In the genomic region with DNA sequence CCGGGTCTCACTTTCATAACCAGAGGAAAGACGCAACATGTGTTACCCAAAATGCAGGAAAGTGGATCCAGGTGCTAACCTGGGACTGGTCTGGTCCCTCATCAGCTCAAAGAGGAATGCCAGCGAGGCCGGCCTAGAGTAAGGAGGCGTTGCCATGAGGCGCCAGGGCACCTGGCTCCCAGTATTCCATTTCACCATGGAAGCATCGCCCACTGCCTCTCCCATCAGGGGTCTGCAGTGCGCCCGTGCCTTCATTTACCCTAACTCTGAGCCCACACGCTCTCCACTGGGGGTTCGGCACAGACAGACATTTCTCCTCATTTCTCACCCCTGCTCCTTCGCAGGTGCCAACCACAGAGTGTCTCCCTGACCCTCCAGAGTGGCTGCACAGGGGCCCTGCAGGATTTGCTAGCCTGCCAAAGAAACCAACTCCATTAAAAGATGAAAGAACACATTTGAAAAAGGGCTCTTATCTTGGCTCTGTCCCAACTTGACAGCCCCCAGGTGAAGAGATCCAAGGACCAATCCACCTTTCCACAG, we compare ENCODE assay signal across 11 cellular contexts.
DNase-seq lines count a peak whose midpoint lies in the region; ATAC-seq and TF ChIP-seq lines count a peak whose summit lies in the region.
"Had no signal": no experiment of that assay in that cellular context is flagged by ENCODE, and none has a peak within 500 bp of the region (broad histone marks: within the 10 kb centered on the region; RNA-seq: fewer than 3 reads in every experiment).

No MANE protein-coding gene starts in this region.

- peak overlapping the region; percentile 47 for H2AK9ac ChIP-seq in IMR-90 (replicated peaks; ENCODE audit: low read depth, low read length, poor library complexity)

- POLR2A ChIA-PET in IMR-90 (lab: Charles Lee; ENCODE audit: unreplicated experiment) = no interaction called here

- no peak overlapping the region for H3K9ac ChIP-seq in IMR-90 (ENCODE audit: low read depth, low read length)

- H3K56ac ChIP-seq in IMR-90 (ENCODE audit: extremely low read depth, insufficient read depth, low read length) = peak overlapping the region; percentile 45; the same call in 1 of the 2 replicates

- H3K4me3 Mint-ChIP-seq in memory B cell = no peak overlapping the region
- H3K4me3 Mint-ChIP-seq in type B pancreatic cell = no peak overlapping the region
- H3K4me3 Mint-ChIP-seq: activated CD4-positive, alpha-beta T cell treated with anti-CD3 and anti-CD28 coated beads for 36 hours had no signal

- H3K9me3 Mint-ChIP-seq in memory B cell (no peaks in the 10 kb centered on the region), type B pancreatic cell (no peaks in the 10 kb centered on the region)

- TF ChIP-seq CTCF in IMR-90 (conservative IDR thresholded peaks at IDR 0.05; ENCODE audit: low read depth, low read length) (no peak), suprapubic skin (IDR thresholded peaks at IDR 0.05) (no peak), type B pancreatic cell (conservative IDR thresholded peaks at IDR 0.05) (no peak), ovary (IDR thresholded peaks at IDR 0.05) (no peak)

- CTCF ChIA-PET in IMR-90 (lab: Yijun Ruan, JAX) = no interaction called here

- H3K9me3 ChIP-seq in IMR-90 (ENCODE audit: control insufficient read depth, insufficient read depth, low read length) = no peaks in the 10 kb centered on the region
- H3K9me3 ChIP-seq in suprapubic skin = no peaks in the 10 kb centered on the region
- no peaks in the 10 kb centered on the region for H3K9me3 ChIP-seq in ovary

- TF ChIP-seq POLR2A in IMR-90 (IDR thresholded peaks at IDR 0.05; ENCODE audit: low read depth, low read length) (no peak), suprapubic skin (IDR thresholded peaks at IDR 0.05) (no peak), ovary (IDR thresholded peaks at IDR 0.05) (no peak)

- TF ChIP-seq RAD21 in IMR-90 (IDR thresholded peaks at IDR 0.05; ENCODE audit: low read length) = no peak

- peak overlapping the region; percentile 30; the same call in 1 of the 2 replicates for H3K23ac ChIP-seq in IMR-90 (ENCODE audit: low read depth, low read length)

- peaks cover 42 to 75% of the 10 kb centered on the region in 2 experiments for H3K79me1 ChIP-seq in IMR-90 (ENCODE audit: low read depth in 1 of 2, low read length in 2 of 2)

- in situ Hi-C loops in IMR-90 (cut with MboI; ENCODE audit: low sequenced_read_pairs) = no loop called here

- H3K18ac ChIP-seq in IMR-90 (ENCODE audit: low read depth, low read length) = peak overlapping the region; percentile 8

- H3K27me3 ChIP-seq in IMR-90 (ENCODE audit: control insufficient read depth, insufficient read depth, low read length) (no peaks in the 10 kb centered on the region), suprapubic skin (no peaks in the 10 kb centered on the region), ovary (no peaks in the 10 kb centered on the region)

- peak overlapping the region; percentile 59 for H3K4ac ChIP-seq in IMR-90 (ENCODE audit: low read depth, low read length)

- H2BK120ac ChIP-seq in IMR-90 (ENCODE audit: low read depth, low read length) = peak overlapping the region; percentile 66

- peak overlapping the region; percentile 0 for H3K4me2 ChIP-seq in IMR-90 (ENCODE audit: low read depth, low read length)

- H3K36me3 Mint-ChIP-seq in memory B cell (no peaks in the 10 kb centered on the region), type B pancreatic cell (no peaks in the 10 kb centered on the region)

- peak overlapping the region; percentile 90 for H3K27ac Mint-ChIP-seq in memory B cell
- no peak overlapping the region for H3K27ac Mint-ChIP-seq in type B pancreatic cell
- H3K27ac Mint-ChIP-seq: activated CD4-positive, alpha-beta T cell treated with anti-CD3 and anti-CD28 coated beads for 36 hours had no signal

- peak overlapping the region; percentile 2 for H2AFZ ChIP-seq in IMR-90 (replicated peaks; ENCODE audit: low read length, poor library complexity)

- H3K9me1 ChIP-seq in IMR-90 (ENCODE audit: insufficient read depth, low read length) = peaks cover 39% of the 10 kb centered on the region

- H3K27ac ChIP-seq in IMR-90 (ENCODE audit: insufficient read depth, low read length) (peak overlapping the region; percentile 61), angular gyrus (ENCODE audit: low read depth, low read length) (peak overlapping the region; percentile 41), suprapubic skin (peak overlapping the region; percentile 31), ovary (no peak overlapping the region)

- no peak for ATAC-seq in IMR-90 (ENCODE audit: low read depth)
- ATAC-seq in memory B cell (ENCODE audit: low read depth) = no peak
- ATAC-seq in HG03432 (IDR thresholded peaks at IDR 0.05; ENCODE audit: unreplicated experiment) = no peak
- ATAC-seq: activated CD4-positive, alpha-beta T cell treated with anti-CD3 and anti-CD28 coated beads for 36 hours had no signal

- no peak for TF ChIP-seq EP300 in suprapubic skin (IDR thresholded peaks at IDR 0.05)
- no peak for TF ChIP-seq EP300 in ovary (IDR thresholded peaks at IDR 0.05)

- H4K20me1 ChIP-seq in IMR-90 (ENCODE audit: insufficient read depth, low read length) = no peaks in the 10 kb centered on the region

- dilution Hi-C loops in IMR-90 (cut with HindIII; ENCODE audit: low sequenced_read_pairs, unreplicated experiment) = no loop called here

- peaks cover 27% of the 10 kb centered on the region for H3K4me1 Mint-ChIP-seq in memory B cell
- peaks cover 37% of the 10 kb centered on the region for H3K4me1 Mint-ChIP-seq in type B pancreatic cell (ENCODE audit: unreplicated experiment)
- H3K4me1 Mint-ChIP-seq: activated CD4-positive, alpha-beta T cell treated with anti-CD3 and anti-CD28 coated beads for 36 hours had no signal

- intact Hi-C loops in IMR-90 (cut with micrococcal nuclease) = no loop called here
- intact Hi-C loops in ovary (cut with DNase I) = no loop called here

- H2BK20ac ChIP-seq in IMR-90 (ENCODE audit: low read depth, low read length) = peak overlapping the region; percentile 80

- 0 out of 2 replicates have a peak overlapping the region, but pooled peaks have one; percentile 1 for H4K5ac ChIP-seq in IMR-90 (ENCODE audit: low read depth, low read length)

- H3K14ac ChIP-seq in IMR-90 (replicated peaks; ENCODE audit: low read depth, low read length) = peak overlapping the region; percentile 20

- H3K27me3 Mint-ChIP-seq in memory B cell = no peaks in the 10 kb centered on the region
- peaks cover 4% of the 10 kb centered on the region for H3K27me3 Mint-ChIP-seq in type B pancreatic cell

- peak overlapping the region; percentile 73; the same call in 2 of the 3 replicates for H2BK15ac ChIP-seq in IMR-90 (ENCODE audit: low read depth, low read length)

- peak overlapping the region; percentile 83 for H2AK5ac ChIP-seq in IMR-90 (ENCODE audit: low read depth, low read length)

- 100% methylated on average over 8 of the region's 12 CpGs; no CpG with 5 or more reads in 1 of the 2 experiments for WGBS in IMR-90 (ENCODE audit: extremely low coverage in 2 of 2, insufficient read length in 1 of 2), 2 experiments
- WGBS in suprapubic skin = 94% methylated on average over 11 of the region's 12 CpGs
- 89 to 97% (median 96%) methylated on average over 12 of the region's 12 CpGs for WGBS in ovary, 3 donors

- no peaks in the 10 kb centered on the region; the same call in 1 of the 2 replicates for H3K36me3 ChIP-seq in IMR-90 (ENCODE audit: control insufficient read depth, insufficient read depth, low read length)
- no peaks in the 10 kb centered on the region for H3K36me3 ChIP-seq in suprapubic skin
- no peaks in the 10 kb centered on the region for H3K36me3 ChIP-seq in ovary

- peak overlapping the region; percentile 77 for H2BK5ac ChIP-seq in IMR-90 (ENCODE audit: low read depth, low read length, poor library complexity, severe bottlenecking)

- H3K4me3 ChIP-seq in IMR-90 (ENCODE audit: insufficient read depth, low read depth, low read length) = no peak overlapping the region
- no peak overlapping the region for H3K4me3 ChIP-seq in suprapubic skin
- no peak overlapping the region for H3K4me3 ChIP-seq in ovary

- peak overlapping the region; percentile 84 for H4K91ac ChIP-seq in IMR-90 (ENCODE audit: insufficient read depth, low read depth, low read length)

- no peak for DNase-seq in IMR-90
- DNase-seq in memory B cell (ENCODE audit: low spot score in 2 of 2) = no peak
- no peak for DNase-seq in suprapubic skin (ENCODE audit: low spot score in 2 of 2)
- DNase-seq in type B pancreatic cell (ENCODE audit: extremely low spot score, unreplicated experiment) = no peak
- DNase-seq in AG20443 (ENCODE audit: low spot score) = no peak
- DNase-seq in ovary = no peak
- DNase-seq: activated CD4-positive, alpha-beta T cell treated with anti-CD3 and anti-CD28 coated beads for 36 hours; activated gamma-delta T cell treated with Interleukin-2 at 50 U/mL for 16 hours; DMS 273 treated with DMSO at 0.1 percent for 48 hours had no signal

- H3K4me1 ChIP-seq in IMR-90 (ENCODE audit: control insufficient read depth, insufficient read depth, low read length) (peaks cover 20% of the 10 kb centered on the region), suprapubic skin (peaks cover 65% of the 10 kb centered on the region), ovary (ENCODE audit: insufficient read depth) (peaks cover 9% of the 10 kb centered on the region)

- H4K8ac ChIP-seq in IMR-90 (ENCODE audit: low read depth in 2 of 2, low read length in 2 of 2) = peak overlapping the region; percentile 29 to 78

- BruUV-seq in IMR-90 (replicated peaks; lab: Mats Ljungman, UMichigan) = no TSS peak

TF ChIP-seq in IMR-90, 13 proteins besides CTCF, POLR2A, EP300 and RAD21:
- no peak for TF ChIP-seq MAZ (IDR thresholded peaks at IDR 0.05; ENCODE audit: borderline replicate concordance, low read depth, low read length)
- TF ChIP-seq, protein P1, sequence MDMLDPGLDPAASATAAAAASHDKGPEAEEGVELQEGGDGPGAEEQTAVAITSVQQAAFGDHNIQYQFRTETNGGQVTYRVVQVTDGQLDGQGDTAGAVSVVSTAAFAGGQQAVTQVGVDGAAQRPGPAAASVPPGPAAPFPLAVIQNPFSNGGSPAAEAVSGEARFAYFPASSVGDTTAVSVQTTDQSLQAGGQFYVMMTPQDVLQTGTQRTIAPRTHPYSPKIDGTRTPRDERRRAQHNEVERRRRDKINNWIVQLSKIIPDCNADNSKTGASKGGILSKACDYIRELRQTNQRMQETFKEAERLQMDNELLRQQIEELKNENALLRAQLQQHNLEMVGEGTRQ (IDR thresholded peaks at IDR 0.05; ENCODE audit: low read depth, low read length) = no peak

Comparison
In these comparisons a context has a peak if more than half of its experiments do, and no peak if none do; other contexts are left out.
1. H3K27ac ChIP-seq: peak in IMR-90 (single experiment), angular gyrus (single experiment) and suprapubic skin (single experiment); none in ovary (0 of 2).